In genomic region chr7:79410345-79410744, GRCh38 we compare ENCODE assay signal across 27 cellular contexts. TPM values are rescaled to one million over a fixed set of nuclear protein-coding genes. Genes with fewer than 3 reads are reported as not detected.
"Had no signal": no experiment of that assay in that cellular context is flagged by ENCODE, and none has a peak within 500 bp of the region (broad histone marks: within the 10 kb centered on the region; RNA-seq: fewer than 3 reads in every experiment).

No MANE protein-coding gene starts in this region.

- H3K4me1 Mint-ChIP-seq: activated CD4-positive, alpha-beta memory T cell treated with anti-CD3 and anti-CD28 coated beads, Interleukin-2, amount 10 ng/mL, durations not matched to agents 7 days and 5 days; activated CD4-positive, alpha-beta T cell treated with anti-CD3 and anti-CD28 coated beads, Interleukin-2, amount 10 ng/mL, durations not matched to agents 24 days and 14 days; activated naive CD8-positive, alpha-beta T cell treated with anti-CD3 and anti-CD28 coated beads, Interleukin-2, amount 10 ng/mL, durations not matched to agents 7 days and 5 days; immature natural killer cell; naive thymus-derived CD4-positive, alpha-beta T cell; neural progenitor cell had no signal

- DNase-seq: activated CD4-positive, alpha-beta memory T cell treated with anti-CD3 and anti-CD28 coated beads, Interleukin-2, amount 10 ng/mL, durations not matched to agents 7 days and 5 days; activated CD4-positive, alpha-beta T cell treated with anti-CD3 and anti-CD28 coated beads, Interleukin-2, amount 10 ng/mL, durations not matched to agents 24 days and 14 days; activated effector memory CD4-positive, alpha-beta T cell treated with Interleukin-2 at 50 U/mL for 16 hours; activated naive CD4-positive, alpha-beta T cell treated with anti-CD3 and anti-CD28 coated beads for 36 hours; activated naive CD8-positive, alpha-beta T cell treated with anti-CD3 and anti-CD28 coated beads, Interleukin-2, amount 10 ng/mL, durations not matched to agents 7 days and 5 days; activated T-cell treated with anti-CD3 and anti-CD28 coated beads, Interleukin-2, amount 50 U/mL, for 72 hours; amniotic stem cell; effector CD8-positive, alpha-beta T cell; glutamatergic neuron; immature natural killer cell; left lung; naive thymus-derived CD4-positive, alpha-beta T cell; ovary; stimulated activated CD4-positive, alpha-beta T cell treated with anti-CD3 and anti-CD28 coated beads, Interleukin-12 subunit alpha, Interleukin-12 subunit beta, amount 100 ng/mL, for 4 hours; substantia nigra; thyroid gland; upper lobe of right lung had no signal

- H3K9me3 ChIP-seq: left lung, ovary, prostate gland, right atrium auricular region, thyroid gland, upper lobe of right lung had no signal

- ATAC-seq: activated CD4-positive, CD25-positive, alpha-beta regulatory T cell treated with anti-CD3 and anti-CD28 coated beads, Interleukin-2, amount 50 U/mL, for 24 hours; activated T-cell treated with anti-CD3 and anti-CD28 coated beads, Interleukin-2, amount 50 U/mL, for 72 hours; esophagus mucosa; left lung; naive thymus-derived CD4-positive, alpha-beta T cell; upper lobe of right lung had no signal

- H3K36me3 ChIP-seq: left lung, neural progenitor cell, ovary, prostate gland, right atrium auricular region, thyroid gland, upper lobe of right lung had no signal

- H3K27me3 ChIP-seq: hepatocyte, left lung, neural progenitor cell, ovary, right atrium auricular region, thyroid gland, upper lobe of right lung had no signal

- H2AFZ ChIP-seq: hepatocyte, neural progenitor cell had no signal

- H3K9ac ChIP-seq: neural progenitor cell had no signal

- H3K4me3 Mint-ChIP-seq: activated CD4-positive, alpha-beta memory T cell treated with anti-CD3 and anti-CD28 coated beads, Interleukin-2, amount 10 ng/mL, durations not matched to agents 7 days and 5 days; activated CD4-positive, alpha-beta T cell treated with anti-CD3 and anti-CD28 coated beads, Interleukin-2, amount 10 ng/mL, durations not matched to agents 24 days and 14 days; activated naive CD4-positive, alpha-beta T cell treated with anti-CD3 and anti-CD28 coated beads for 36 hours; activated naive CD8-positive, alpha-beta T cell treated with anti-CD3 and anti-CD28 coated beads, Interleukin-2, amount 10 ng/mL, durations not matched to agents 7 days and 5 days; activated T-cell treated with anti-CD3 and anti-CD28 coated beads, Interleukin-2, amount 50 U/mL, for 72 hours; immature natural killer cell; naive thymus-derived CD4-positive, alpha-beta T cell; neural progenitor cell; stimulated activated naive CD8-positive, alpha-beta T cell treated with anti-CD3 and anti-CD28 coated beads, Interleukin-15, Interleukin-2, amounts not matched to agents 100 ng/mL and 50 ng/mL, for 24 hours had no signal

- H3K9me3 Mint-ChIP-seq: activated CD4-positive, alpha-beta T cell treated with anti-CD3 and anti-CD28 coated beads, Interleukin-2, amount 10 ng/mL, durations not matched to agents 24 days and 14 days; activated naive CD4-positive, alpha-beta T cell treated with anti-CD3 and anti-CD28 coated beads for 36 hours; activated naive CD8-positive, alpha-beta T cell treated with anti-CD3 and anti-CD28 coated beads, Interleukin-2, amount 10 ng/mL, durations not matched to agents 7 days and 5 days; activated T-cell treated with anti-CD3 and anti-CD28 coated beads, Interleukin-2, amount 50 U/mL, for 72 hours; neural progenitor cell; stimulated activated naive CD8-positive, alpha-beta T cell treated with anti-CD3 and anti-CD28 coated beads, Interleukin-15, Interleukin-2, amounts not matched to agents 100 ng/mL and 50 ng/mL, for 24 hours had no signal

- H3K4me3 ChIP-seq: hepatocyte, left lung, lung, neural progenitor cell, ovary, prostate gland, right atrium auricular region, thyroid gland, upper lobe of right lung had no signal

- H3K36me3 Mint-ChIP-seq: activated naive CD8-positive, alpha-beta T cell treated with anti-CD3 and anti-CD28 coated beads, Interleukin-2, amount 10 ng/mL, durations not matched to agents 7 days and 5 days; immature natural killer cell; naive thymus-derived CD4-positive, alpha-beta T cell; neural progenitor cell had no signal

- H3K4me2 ChIP-seq: hepatocyte, neural progenitor cell had no signal

- H3K27me3 Mint-ChIP-seq: activated CD4-positive, alpha-beta memory T cell treated with anti-CD3 and anti-CD28 coated beads, Interleukin-2, amount 10 ng/mL, durations not matched to agents 7 days and 5 days; activated CD4-positive, alpha-beta T cell treated with anti-CD3 and anti-CD28 coated beads, Interleukin-2, amount 10 ng/mL, durations not matched to agents 24 days and 14 days; activated naive CD8-positive, alpha-beta T cell treated with anti-CD3 and anti-CD28 coated beads, Interleukin-2, amount 10 ng/mL, durations not matched to agents 7 days and 5 days; naive thymus-derived CD4-positive, alpha-beta T cell; stimulated activated naive CD8-positive, alpha-beta T cell treated with anti-CD3 and anti-CD28 coated beads, Interleukin-15, Interleukin-2, amounts not matched to agents 100 ng/mL and 50 ng/mL, for 24 hours had no signal

- H3K27ac Mint-ChIP-seq: activated CD4-positive, alpha-beta memory T cell treated with anti-CD3 and anti-CD28 coated beads, Interleukin-2, amount 10 ng/mL, durations not matched to agents 7 days and 5 days; activated CD4-positive, alpha-beta T cell treated with anti-CD3 and anti-CD28 coated beads, Interleukin-2, amount 10 ng/mL, durations not matched to agents 24 days and 14 days; activated naive CD4-positive, alpha-beta T cell treated with anti-CD3 and anti-CD28 coated beads for 36 hours; activated naive CD8-positive, alpha-beta T cell treated with anti-CD3 and anti-CD28 coated beads, Interleukin-2, amount 10 ng/mL, durations not matched to agents 7 days and 5 days; activated T-cell treated with anti-CD3 and anti-CD28 coated beads, Interleukin-2, amount 50 U/mL, for 72 hours; immature natural killer cell; naive thymus-derived CD4-positive, alpha-beta T cell; neural progenitor cell; stimulated activated naive CD8-positive, alpha-beta T cell treated with anti-CD3 and anti-CD28 coated beads, Interleukin-15, Interleukin-2, amounts not matched to agents 100 ng/mL and 50 ng/mL, for 24 hours had no signal

- H3K27ac ChIP-seq: hepatocyte, left lung, neural progenitor cell, ovary, prostate gland, right atrium auricular region, thyroid gland, upper lobe of right lung, VCaP had no signal

- H3K4me1 ChIP-seq: left lung, neural progenitor cell, prostate gland, thyroid gland, upper lobe of right lung had no signal

RNA-seq across cellular contexts. Expression of gene MAGI2, which starts 43.1 kb away (rescaled TPM):
- total RNA-seq: T-helper 2 cell treated with Interferon-gamma antibody and Interleukin-4, amounts not matched to agents 100 ng/mL and 5 ng/mL, for 36 hours had no signal
- polyA plus RNA-seq: immature natural killer cell; naive thymus-derived CD4-positive, alpha-beta T cell had no signal
